10 cellular contexts compared by ENCODE assay signal in genomic region chr4:137532869-137533236, GRCh38. TPM values are rescaled to one million over a fixed set of nuclear protein-coding genes. Genes with fewer than 3 reads are reported as not detected.
DNase-seq lines count a peak whose midpoint lies in the region; ATAC-seq and TF ChIP-seq lines count a peak whose summit lies in the region.
"Had no signal": no experiment of that assay in that cellular context is flagged by ENCODE, and none has a peak within 500 bp of the region (broad histone marks: within the 10 kb centered on the region; RNA-seq: fewer than 3 reads in every experiment).

No MANE protein-coding gene starts in this region.

- H3K36me3 ChIP-seq in GM23338 (ENCODE audit: insufficient read depth), result peaks cover 16% of the 10 kb centered on the region
- H3K36me3 ChIP-seq in adipocyte (ENCODE audit: control insufficient read depth, insufficient read depth, low read length, severe bottlenecking), result peaks cover 30% of the 10 kb centered on the region
- H3K36me3 ChIP-seq: neutrophil had no signal

- H3K9me3 ChIP-seq in adipocyte (ENCODE audit: control insufficient read depth, low read length), result peaks cover 4% of the 10 kb centered on the region
- H3K9me3 ChIP-seq: neutrophil had no signal

- peaks cover 12% of the 10 kb centered on the region for H3K36me3 Mint-ChIP-seq in GM23338 (ENCODE audit: low read depth)
- H3K36me3 Mint-ChIP-seq: activated naive CD8-positive, alpha-beta T cell had no signal

- H3K4me3 ChIP-seq in GM23338 (peak overlapping the region; percentile 80), adipocyte (ENCODE audit: low read length) (peak overlapping the region; percentile 97)

- peak overlapping the region; percentile 95 for H3K9ac ChIP-seq in adipocyte (ENCODE audit: low read length)

- no peak for TF ChIP-seq CTCF in GM23338 (conservative IDR thresholded peaks at IDR 0.05; ENCODE audit: low read depth in 2 of 2)

- H3F3A ChIP-seq in GM23338 (replicated peaks; ENCODE audit: low read depth), result no peaks in the 10 kb centered on the region

- H3K79me2 ChIP-seq in GM23338 (replicated peaks; ENCODE audit: insufficient read depth), result peaks cover 45% of the 10 kb centered on the region

- DNase-seq in A172 (ENCODE audit: low spot score) (peak; percentile 6), GM23338 (ENCODE audit: low spot score) (peak; percentile 39), adipocyte (ENCODE audit: low read depth) (peak; percentile 65), medulla oblongata (ENCODE audit: extremely low spot score) (peak; percentile 40), foreskin melanocyte (no peak), NCI-H1694 treated with DMSO at 0.1 percent for 48 hours (lab: John Stamatoyannopoulos, UW) (no peak), C1 segment of cervical spinal cord (lab: John Stamatoyannopoulos, UW) (no peak), AML-193 (lab: John Stamatoyannopoulos, UW) (no peak)

- peak overlapping the region; percentile 84 for H3K27ac ChIP-seq in GM23338 (ENCODE audit: low read depth)
- H3K27ac ChIP-seq: neutrophil had no signal

- no peaks in the 10 kb centered on the region for H3K9me2 ChIP-seq in GM23338 (ENCODE audit: insufficient read depth)

- peaks cover 15% of the 10 kb centered on the region for H4K20me1 ChIP-seq in GM23338 (replicated peaks; ENCODE audit: insufficient read depth)

- no peak overlapping the region for H3K27ac Mint-ChIP-seq in GM23338
- H3K27ac Mint-ChIP-seq: activated naive CD8-positive, alpha-beta T cell had no signal

- ATAC-seq in GM23338, result no peak

- H3K4me1 Mint-ChIP-seq in GM23338, result peaks cover 34% of the 10 kb centered on the region

- no peaks in the 10 kb centered on the region; the same call in 2 of the 3 replicates for H3K9me3 Mint-ChIP-seq in GM23338

- H3K27me3 ChIP-seq in GM23338 (ENCODE audit: insufficient read depth) (no peaks in the 10 kb centered on the region), adipocyte (replicated peaks; ENCODE audit: control insufficient read depth, insufficient read depth, low read length) (no peaks in the 10 kb centered on the region)

- peak overlapping the region; percentile 77 for H3K4me2 ChIP-seq in GM23338

- no peak overlapping the region for H2AFZ ChIP-seq in GM23338

- H3K27me3 Mint-ChIP-seq in GM23338 (ENCODE audit: insufficient read depth, low read depth, poor library complexity), result peaks cover 2% of the 10 kb centered on the region
- H3K27me3 Mint-ChIP-seq: activated naive CD8-positive, alpha-beta T cell had no signal

- peaks cover 58% of the 10 kb centered on the region for H3K4me1 ChIP-seq in GM23338 (ENCODE audit: insufficient read depth)
- peaks cover 16% of the 10 kb centered on the region for H3K4me1 ChIP-seq in adipocyte (ENCODE audit: control insufficient read depth, insufficient read depth, low read length)

- H3K4me3 Mint-ChIP-seq in GM23338, result no peak overlapping the region
- H3K4me3 Mint-ChIP-seq: activated naive CD8-positive, alpha-beta T cell had no signal

TF ChIP-seq in GM23338, 12 proteins besides CTCF, POLR2A, EP300 and RAD21:
- TF ChIP-seq ZNF114 (CRISPR knock-in tag; IDR thresholded peaks at IDR 0.05) (no peak), JUNB (IDR thresholded peaks at IDR 0.05; ENCODE audit: unreplicated experiment) (no peak), ETS1 (IDR thresholded peaks at IDR 0.05) (no peak), REST (IDR thresholded peaks at IDR 0.05; ENCODE audit: unreplicated experiment) (no peak), EZH2 (IDR thresholded peaks at IDR 0.05; ENCODE audit: low read depth, unreplicated experiment) (no peak), NANOG (IDR thresholded peaks at IDR 0.05; ENCODE audit: borderline replicate concordance) (no peak)

RNA-seq across cellular contexts. Expression of gene PCDH18, which starts 0.6 kb away (rescaled TPM):
- total RNA-seq in A172 (2014; rRNA removed; shearing (Covaris generic)), result 2.5 and 4.2 TPM in 2 replicates
- 63.2 and 68.1 TPM in 2 replicates for total RNA-seq in GM23338 (2014; rRNA removed; shearing (Covaris generic))
- 17.3 and 19.5 TPM in 2 replicates for polyA plus RNA-seq in GM23338 (2016; fragmentation: Nextera tagmentation; extraction: Ambion mirVana)

Comparison
In these comparisons a context has a peak if more than half of its experiments do, and no peak if none do; other contexts are left out.
1. DNase-seq: peak in A172 (single experiment), GM23338 (single experiment), adipocyte (single experiment) and medulla oblongata (single experiment); none in foreskin melanocyte (single experiment), NCI-H1694 treated with DMSO at 0.1 percent for 48 hours (single experiment), C1 segment of cervical spinal cord (0 of 14) and AML-193 (0 of 2).
2. RNA of gene PCDH18, which starts 0.6 kb away (total RNA-seq): 63.2 to 68.1 TPM in GM23338; 2.5 to 4.2 TPM in A172; every median in the first group is over 10 times any median in the second.